In genomic region chr11:130487390-130488186, GRCh38 we compare ENCODE assay signal across 1 cellular context.
TF ChIP-seq lines count a peak whose summit lies in the region.

No MANE protein-coding gene starts in this region.

TF ChIP-seq in HepG2, 621 proteins besides CTCF, POLR2A, EP300 and RAD21 (continued from another document and continues in another):
- TF ChIP-seq SAFB2 (CRISPR knock-in tag; IDR thresholded peaks at IDR 0.05; ENCODE audit: borderline replicate concordance, low read depth) (no peak), PHF5A (CRISPR knock-in tag; IDR thresholded peaks at IDR 0.05; ENCODE audit: low read depth, unreplicated experiment) (no peak), HINFP (CRISPR knock-in tag; IDR thresholded peaks at IDR 0.05; ENCODE audit: low read depth) (no peak), SIN3A (IDR thresholded peaks at IDR 0.05; ENCODE audit: borderline replicate concordance, low read depth, low read length) (no peak), SIN3B (IDR thresholded peaks at IDR 0.05; ENCODE audit: low read length) (no peak), ZNF773 (CRISPR knock-in tag; IDR thresholded peaks at IDR 0.05; ENCODE audit: borderline replicate concordance) (no peak), ZGPAT (CRISPR knock-in tag; IDR thresholded peaks at IDR 0.05) (no peak), TARDBP (CRISPR knock-in tag; IDR thresholded peaks at IDR 0.05) (no peak), SPEN (CRISPR knock-in tag; IDR thresholded peaks at IDR 0.05; ENCODE audit: low read depth) (no peak), MEF2D (CRISPR knock-in tag; IDR thresholded peaks at IDR 0.05) (no peak), HOXA3 (CRISPR knock-in tag; IDR thresholded peaks at IDR 0.05) (peak; percentile 43; the same call in 1 of the 2 replicates), PTBP1 (IDR thresholded peaks at IDR 0.05; ENCODE audit: low read depth, low read length, poor library complexity, severe bottlenecking) (no peak), SP140L (CRISPR knock-in tag; IDR thresholded peaks at IDR 0.05; ENCODE audit: borderline replicate concordance) (no peak), BORCS8-MEF2B (CRISPR knock-in tag; IDR thresholded peaks at IDR 0.05) (no peak), CSRNP2 (CRISPR knock-in tag; conservative IDR thresholded peaks at IDR 0.05; ENCODE audit: low read depth) (no peak), HNF1A (IDR thresholded peaks at IDR 0.05; ENCODE audit: low read depth) (no peak), HNF1A (CRISPR knock-in tag; IDR thresholded peaks at IDR 0.05; ENCODE audit: borderline replicate concordance) (no peak), ZFX (CRISPR knock-in tag; IDR thresholded peaks at IDR 0.05; ENCODE audit: low read depth) (peak; percentile 31; the same call in 1 of the 2 replicates), ZNF629 (CRISPR knock-in tag; conservative IDR thresholded peaks at IDR 0.05) (no peak), ZNF710 (CRISPR knock-in tag; IDR thresholded peaks at IDR 0.05; ENCODE audit: borderline replicate concordance) (no peak), MXD1 (CRISPR knock-in tag; IDR thresholded peaks at IDR 0.05) (no peak), CENPX (CRISPR knock-in tag; IDR thresholded peaks at IDR 0.05) (no peak), GATAD1 (CRISPR knock-in tag; IDR thresholded peaks at IDR 0.05) (no peak), TEAD2 (CRISPR knock-in tag; IDR thresholded peaks at IDR 0.05) (no peak), ZNF44 (CRISPR knock-in tag; IDR thresholded peaks at IDR 0.05) (no peak), NFAT5 (CRISPR knock-in tag; IDR thresholded peaks at IDR 0.05) (no peak), DR1 (CRISPR knock-in tag; IDR thresholded peaks at IDR 0.05) (no peak), EHMT2 (IDR thresholded peaks at IDR 0.05; ENCODE audit: borderline replicate concordance, low read depth, low read length) (0 out of 2 replicates have a peak, but pooled peaks have one; percentile 51), HOXA7 (CRISPR knock-in tag; IDR thresholded peaks at IDR 0.05) (no peak), ZBTB1 (CRISPR knock-in tag; IDR thresholded peaks at IDR 0.05; ENCODE audit: borderline replicate concordance) (no peak), ZNF883 (CRISPR knock-in tag; IDR thresholded peaks at IDR 0.05; ENCODE audit: not compliant biosample characterization) (no peak), ZNF446 (CRISPR knock-in tag; IDR thresholded peaks at IDR 0.05) (no peak), ZBTB21 (CRISPR knock-in tag; IDR thresholded peaks at IDR 0.05) (no peak), CREB1 (IDR thresholded peaks at IDR 0.05) (no peak), CREB1 (CRISPR knock-in tag; IDR thresholded peaks at IDR 0.05) (no peak), THAP7 (CRISPR knock-in tag; IDR thresholded peaks at IDR 0.05) (no peak), PREB (CRISPR knock-in tag; IDR thresholded peaks at IDR 0.05) (no peak), RFXAP (CRISPR knock-in tag; IDR thresholded peaks at IDR 0.05; ENCODE audit: borderline replicate concordance) (no peak), ZNF431 (CRISPR knock-in tag; IDR thresholded peaks at IDR 0.05; ENCODE audit: borderline replicate concordance, low read depth) (no peak), UBTF (CRISPR knock-in tag; IDR thresholded peaks at IDR 0.05) (no peak), ZNF282 (IDR thresholded peaks at IDR 0.05; ENCODE audit: partially characterized antibody) (no peak), MTA3 (CRISPR knock-in tag; IDR thresholded peaks at IDR 0.05) (no peak)
